8 cellular contexts compared by ENCODE assay signal in the genomic region with DNA sequence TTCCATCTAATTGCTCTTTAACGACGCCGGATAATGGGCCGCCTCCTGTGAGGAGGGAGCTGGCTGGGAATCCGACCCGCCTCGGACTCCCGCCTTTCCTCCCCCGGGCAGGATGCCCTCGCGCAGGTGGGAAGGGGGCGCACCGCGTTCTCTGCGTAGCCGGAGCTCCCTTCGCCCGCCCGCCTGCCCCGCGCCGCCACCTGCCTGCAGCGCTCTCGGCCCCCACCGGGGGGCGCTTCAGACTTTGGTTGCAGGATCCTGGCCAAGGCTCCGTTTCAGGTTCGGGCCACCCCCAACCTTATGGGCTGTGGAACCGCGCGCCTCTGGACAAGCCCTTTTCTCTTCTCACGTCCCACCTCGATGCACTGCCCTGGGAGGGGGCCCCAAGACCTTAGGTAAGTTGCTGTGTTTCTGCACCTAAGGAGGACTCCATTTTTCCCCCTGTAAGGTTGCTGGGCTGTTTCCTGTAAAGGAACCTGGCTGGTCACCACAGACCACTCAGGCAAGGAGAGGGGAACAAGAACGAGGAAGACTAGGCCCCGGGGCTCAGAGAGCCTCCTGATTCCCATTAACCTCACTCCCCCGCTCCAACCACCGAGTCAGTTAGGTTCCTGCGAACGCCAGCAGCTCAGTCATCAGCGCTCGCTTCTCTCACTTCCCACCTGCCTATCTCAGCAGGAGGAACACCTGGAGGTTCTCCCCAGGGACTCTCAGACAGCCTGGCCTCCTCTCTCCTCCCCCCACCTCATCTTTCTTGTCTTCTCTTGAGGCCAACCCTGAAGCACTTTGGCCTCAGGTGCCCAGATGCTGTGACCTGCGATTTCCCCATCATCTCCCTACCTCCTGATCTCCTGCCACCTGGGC. TPM values are rescaled to one million over a fixed set of nuclear protein-coding genes. Genes with fewer than 3 reads are reported as not detected.
DNase-seq lines count a peak whose midpoint lies in the region; ATAC-seq and TF ChIP-seq lines count a peak whose summit lies in the region.

No MANE protein-coding gene starts in this region.

- no peak overlapping the region for H3K4me3 Mint-ChIP-seq in activated CD4-positive, alpha-beta memory T cell treated with anti-CD3 and anti-CD28 coated beads, Interleukin-2, amount 10 ng/mL, durations not matched to agents 7 days and 5 days

- H3K36me3 ChIP-seq in HEK293 (ENCODE audit: control insufficient read depth in 2 of 2, insufficient read depth in 1 of 2, low read length in 2 of 2): peaks cover 0 to 10% of the 10 kb centered on the region in 2 experiments; a peak in 1 of 3 replicates
- H3K36me3 ChIP-seq in effector memory CD4-positive, alpha-beta T cell (ENCODE audit: control insufficient read depth, insufficient read depth, low read length): no peaks in the 10 kb centered on the region

- H3K36me3 Mint-ChIP-seq in activated CD4-positive, alpha-beta memory T cell treated with anti-CD3 and anti-CD28 coated beads, Interleukin-2, amount 10 ng/mL, durations not matched to agents 7 days and 5 days (ENCODE audit: low read depth): peaks cover 9% of the 10 kb centered on the region

- no peak overlapping the region for H3K27ac Mint-ChIP-seq in activated CD4-positive, alpha-beta memory T cell treated with anti-CD3 and anti-CD28 coated beads, Interleukin-2, amount 10 ng/mL, durations not matched to agents 7 days and 5 days

- no peaks in the 10 kb centered on the region for H3K9me3 ChIP-seq in HEK293 (ENCODE audit: control insufficient read depth, insufficient read depth, low read depth, low read length)
- H3K9me3 ChIP-seq in effector memory CD4-positive, alpha-beta T cell (ENCODE audit: control insufficient read depth, low read length): no peaks in the 10 kb centered on the region

- POLR2A ChIA-PET in HEK293 (lab: Yijun Ruan, JAX): interaction anchor here (0.6 to 2.3 kb wide), 7 partner anchors 8 to 92 kb away, joined by 3 to 10 read pairs (median 5); a partner anchor contains a TSS
- POLR2A ChIA-PET in activated CD4-positive, alpha-beta memory T cell treated with anti-CD3 and anti-CD28 coated beads, Interleukin-2, amount 10 ng/mL, durations not matched to agents 7 days and 5 days (lab: Charles Lee): interaction anchor here (1.0 to 2.8 kb wide), 9 partner anchors 7 to 19 kb away, joined by 3 to 11 read pairs (median 5); a partner anchor contains a TSS

- peaks cover 8% of the 10 kb centered on the region for H3K4me1 ChIP-seq in HEK293 (ENCODE audit: control insufficient read depth, insufficient read depth, low read length)
- peaks cover 7% of the 10 kb centered on the region for H3K4me1 ChIP-seq in effector memory CD4-positive, alpha-beta T cell (ENCODE audit: control insufficient read depth, insufficient read depth, low read length, poor library complexity, severe bottlenecking)

- peak; percentile 94 for TF ChIP-seq CTCF in HEK293 (tag by site-specific recombination; IDR thresholded peaks at IDR 0.05)

- peaks cover 41% of the 10 kb centered on the region for H3K27me3 Mint-ChIP-seq in activated CD4-positive, alpha-beta memory T cell treated with anti-CD3 and anti-CD28 coated beads, Interleukin-2, amount 10 ng/mL, durations not matched to agents 7 days and 5 days

- peak; percentile 36 for DNase-seq in Caki2 (ENCODE audit: low read depth)
- peak; percentile 18 for DNase-seq in NCI-H2227 treated with DMSO at 0.1 percent for 48 hours (lab: John Stamatoyannopoulos, UW)
- DNase-seq in activated CD4-positive, alpha-beta memory T cell treated with anti-CD3 and anti-CD28 coated beads, Interleukin-2, amount 10 ng/mL, durations not matched to agents 7 days and 5 days: peak; percentile 83
- DNase-seq in effector memory CD4-positive, alpha-beta T cell: peak; percentile 54 to 66 (median 64)
- peak; percentile 59 for DNase-seq in mucosa of gallbladder (ENCODE audit: low spot score)
- DNase-seq in stimulated activated naive CD8-positive, alpha-beta T cell treated with anti-CD3 and anti-CD28 coated beads, Interleukin-15, Interleukin-2, amounts not matched to agents 100 U/mL and 50 U/mL, for 24 hours: peak; percentile 87
- DNase-seq in middle frontal gyrus (ENCODE audit: extremely low spot score, low spot score): no peak

- no peak overlapping the region; the same call in 1 of the 2 replicates for H3K4me3 ChIP-seq in HEK293 (ENCODE audit: low read depth, low read length)
- peak overlapping the region; percentile 19 for H3K4me3 ChIP-seq in effector memory CD4-positive, alpha-beta T cell (ENCODE audit: insufficient read depth, low read depth, low read length, poor library complexity, severe bottlenecking)

- peak; percentile 78 for ATAC-seq in stimulated activated naive CD8-positive, alpha-beta T cell treated with anti-CD3 and anti-CD28 coated beads, Interleukin-15, Interleukin-2, amounts not matched to agents 100 U/mL and 50 U/mL, for 24 hours

- peaks cover 39% of the 10 kb centered on the region for H3K27me3 ChIP-seq in effector memory CD4-positive, alpha-beta T cell (replicated peaks; ENCODE audit: control insufficient read depth, insufficient read depth, low read length, poor library complexity, severe bottlenecking)

- CTCF ChIA-PET in HEK293 (lab: Yijun Ruan, JAX): interaction anchor here (0.5 to 7.0 kb wide), 33 partner anchors 9 to 1407 kb away, joined by 3 to 96 read pairs (median 4); a partner anchor contains a TSS
- CTCF ChIA-PET in activated CD4-positive, alpha-beta memory T cell treated with anti-CD3 and anti-CD28 coated beads, Interleukin-2, amount 10 ng/mL, durations not matched to agents 7 days and 5 days (lab: Charles Lee): interaction anchor here (0.8 to 23.6 kb wide), 25 partner anchors 5 to 519 kb away, joined by 3 to 515 read pairs (median 5); a partner anchor contains a TSS

- H3K9me3 Mint-ChIP-seq in activated CD4-positive, alpha-beta memory T cell treated with anti-CD3 and anti-CD28 coated beads, Interleukin-2, amount 10 ng/mL, durations not matched to agents 7 days and 5 days: no peaks in the 10 kb centered on the region

- peaks cover 32% of the 10 kb centered on the region for H3K4me1 Mint-ChIP-seq in activated CD4-positive, alpha-beta memory T cell treated with anti-CD3 and anti-CD28 coated beads, Interleukin-2, amount 10 ng/mL, durations not matched to agents 7 days and 5 days

- in situ Hi-C loops in Caki2 (cut with HindIII; ENCODE audit: low pct_unique_long_range_greater_than_20kb, low sequenced_read_pairs): no loop called here

- H3K27ac ChIP-seq in HEK293 (ENCODE audit: extremely low read depth, low read depth, low read length): no peak overlapping the region
- no peak overlapping the region for H3K27ac ChIP-seq in effector memory CD4-positive, alpha-beta T cell (ENCODE audit: insufficient read depth, low read length, poor library complexity, severe bottlenecking)

TF ChIP-seq in HEK293, 187 proteins besides CTCF, POLR2A, EP300 and RAD21 (continues in another document):
- TF ChIP-seq PRDM1 (tag by site-specific recombination; IDR thresholded peaks at IDR 0.05): no peak
- TF ChIP-seq REPIN1 (tag by site-specific recombination; IDR thresholded peaks at IDR 0.05; ENCODE audit: low read depth): no peak
- 0 out of 2 replicates have a peak, but pooled peaks have one; percentile 21 for TF ChIP-seq KLF1 (tag by site-specific recombination; IDR thresholded peaks at IDR 0.05)
- TF ChIP-seq, protein P1, sequence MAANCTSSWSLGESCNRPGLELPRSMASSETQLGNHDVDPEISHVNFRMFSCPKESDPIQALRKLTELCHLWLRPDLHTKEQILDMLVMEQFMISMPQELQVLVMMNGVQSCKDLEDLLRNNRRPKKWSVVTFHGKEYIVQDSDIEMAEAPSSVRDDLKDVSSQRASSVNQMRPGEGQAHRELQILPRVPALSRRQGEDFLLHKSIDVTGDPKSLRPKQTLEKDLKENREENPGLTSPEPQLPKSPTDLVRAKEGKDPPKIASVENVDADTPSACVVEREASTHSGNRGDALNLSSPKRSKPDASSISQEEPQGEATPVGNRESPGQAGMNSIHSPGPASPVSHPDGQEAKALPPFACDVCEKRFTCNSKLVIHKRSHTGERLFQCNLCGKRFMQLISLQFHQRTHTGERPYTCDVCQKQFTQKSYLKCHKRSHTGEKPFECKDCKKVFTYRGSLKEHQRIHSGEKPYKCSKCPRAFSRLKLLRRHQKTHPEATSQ (tag by site-specific recombination; IDR thresholded peaks at IDR 0.05): no peak
- no peak; the same call in 1 of the 2 replicates for TF ChIP-seq ZNF501 (tag by site-specific recombination; IDR thresholded peaks at IDR 0.05)
- TF ChIP-seq ZNF561 (tag by site-specific recombination; IDR thresholded peaks at IDR 0.05; ENCODE audit: borderline replicate concordance): peak; percentile 64; the same call in 1 of the 2 replicates
- TF ChIP-seq, protein P2, sequence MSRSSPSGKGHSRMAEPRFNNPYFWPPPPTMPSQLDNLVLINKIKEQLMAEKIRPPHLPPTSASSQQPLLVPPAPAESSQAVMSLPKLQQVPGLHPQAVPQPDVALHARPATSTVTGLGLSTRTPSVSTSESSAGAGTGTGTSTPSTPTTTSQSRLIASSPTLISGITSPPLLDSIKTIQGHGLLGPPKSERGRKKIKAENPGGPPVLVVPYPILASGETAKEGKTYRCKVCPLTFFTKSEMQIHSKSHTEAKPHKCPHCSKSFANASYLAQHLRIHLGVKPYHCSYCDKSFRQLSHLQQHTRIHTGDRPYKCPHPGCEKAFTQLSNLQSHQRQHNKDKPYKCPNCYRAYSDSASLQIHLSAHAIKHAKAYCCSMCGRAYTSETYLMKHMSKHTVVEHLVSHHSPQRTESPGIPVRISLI (tag by site-specific recombination; IDR thresholded peaks at IDR 0.05): no peak
- no peak for TF ChIP-seq ZNF266 (tag by site-specific recombination; IDR thresholded peaks at IDR 0.05; ENCODE audit: low read depth)
- 0 out of 2 replicates have a peak, but pooled peaks have one; percentile 14 for TF ChIP-seq BCL11B (tag by site-specific recombination; IDR thresholded peaks at IDR 0.05; ENCODE audit: low read depth)

RNA-seq across cellular contexts. Expression of a gene that starts 11.4 kb away (rescaled TPM):
- 35.4 and 44.5 TPM in 2 replicates for total RNA-seq in Caki2 (2014; rRNA removed; shearing (Covaris generic); ENCODE audit: low replicate concordance)
- total RNA-seq in activated CD4-positive, alpha-beta memory T cell treated with anti-CD3 and anti-CD28 coated beads, Interleukin-2, amount 10 ng/mL, durations not matched to agents 7 days and 5 days: under 1 TPM; 0.35 to 0.53 TPM
- 3.8 TPM for total RNA-seq in mucosa of gallbladder

RNA-seq across cellular contexts. Expression of a gene that starts 19.4 kb away (rescaled TPM):
- total RNA-seq in Caki2 (2014; rRNA removed; shearing (Covaris generic); ENCODE audit: low replicate concordance): 46.5 and 48.4 TPM in 2 replicates
- total RNA-seq in activated CD4-positive, alpha-beta memory T cell treated with anti-CD3 and anti-CD28 coated beads, Interleukin-2, amount 10 ng/mL, durations not matched to agents 7 days and 5 days: 10 to 100 TPM; 91.4 to 95.0 TPM
- total RNA-seq in mucosa of gallbladder: 75.9 TPM

RNA-seq across cellular contexts. Expression of a gene that starts 19.5 kb away (rescaled TPM):
- 0.51 and 5.3 TPM in 2 replicates for total RNA-seq in Caki2 (2014; rRNA removed; shearing (Covaris generic); ENCODE audit: low replicate concordance)
- 1 to 10 TPM; 1.1 to 1.9 TPM for total RNA-seq in activated CD4-positive, alpha-beta memory T cell treated with anti-CD3 and anti-CD28 coated beads, Interleukin-2, amount 10 ng/mL, durations not matched to agents 7 days and 5 days
- total RNA-seq in mucosa of gallbladder: 5.3 TPM

RNA-seq across cellular contexts. Expression of a gene that starts 50.8 kb away (rescaled TPM):
- 35.5 and 37.2 TPM in 2 replicates for total RNA-seq in Caki2 (2014; rRNA removed; shearing (Covaris generic); ENCODE audit: low replicate concordance)
- total RNA-seq in activated CD4-positive, alpha-beta memory T cell treated with anti-CD3 and anti-CD28 coated beads, Interleukin-2, amount 10 ng/mL, durations not matched to agents 7 days and 5 days: 10 to 100 TPM; 17.3 to 18.5 TPM
- total RNA-seq in mucosa of gallbladder: 84.9 TPM
